In genomic region chr7:105195891-105196290, GRCh38 we compare ENCODE assay signal across 35 cellular contexts.
"Had no signal": no experiment of that assay in that cellular context is flagged by ENCODE, and none has a peak within 500 bp of the region (broad histone marks: within the 10 kb centered on the region; RNA-seq: fewer than 3 reads in every experiment).

No MANE protein-coding gene starts in this region.

- H3K36me3 ChIP-seq: brain microvascular endothelial cell, WERI-Rb-1 had no signal

- H3K27me3 ChIP-seq: brain microvascular endothelial cell had no signal

- H3K9me3 Mint-ChIP-seq: activated CD4-positive, alpha-beta memory T cell treated with anti-CD3 and anti-CD28 coated beads, Interleukin-2, amount 10 ng/mL, durations not matched to agents 7 days and 5 days; activated naive CD8-positive, alpha-beta T cell treated with anti-CD3 and anti-CD28 coated beads for 36 hours; activated T-cell treated with anti-CD3 and anti-CD28 coated beads, Interleukin-2, amount 50 U/mL, for 72 hours; activated T-helper 17 cell treated with anti-CD3 and anti-CD28 coated beads, Interleukin-2, amount 50 U/mL, for 72 hours had no signal

- H3K4me1 Mint-ChIP-seq: activated CD4-positive, alpha-beta memory T cell treated with anti-CD3 and anti-CD28 coated beads, Interleukin-2, amount 10 ng/mL, durations not matched to agents 7 days and 5 days; activated CD8-positive, alpha-beta memory T cell treated with anti-CD3 and anti-CD28 coated beads, Interleukin-2, amount 10 ng/mL, durations not matched to agents 7 days and 5 days had no signal

- H3K27ac Mint-ChIP-seq: activated CD4-positive, alpha-beta memory T cell treated with anti-CD3 and anti-CD28 coated beads, Interleukin-2, amount 10 ng/mL, durations not matched to agents 7 days and 5 days; activated CD8-positive, alpha-beta memory T cell treated with anti-CD3 and anti-CD28 coated beads, Interleukin-2, amount 10 ng/mL, durations not matched to agents 7 days and 5 days; activated naive CD8-positive, alpha-beta T cell treated with anti-CD3 and anti-CD28 coated beads for 36 hours; activated T-helper 17 cell treated with anti-CD3 and anti-CD28 coated beads, Interleukin-2, amount 50 U/mL, for 72 hours had no signal

- H3K4me2 ChIP-seq: PC-9 had no signal

- H3K4me3 Mint-ChIP-seq: activated CD4-positive, alpha-beta memory T cell treated with anti-CD3 and anti-CD28 coated beads, Interleukin-2, amount 10 ng/mL, durations not matched to agents 7 days and 5 days; activated CD8-positive, alpha-beta memory T cell treated with anti-CD3 and anti-CD28 coated beads, Interleukin-2, amount 10 ng/mL, durations not matched to agents 7 days and 5 days; activated naive CD8-positive, alpha-beta T cell treated with anti-CD3 and anti-CD28 coated beads for 36 hours; activated T-cell treated with anti-CD3 and anti-CD28 coated beads, Interleukin-2, amount 50 U/mL, for 72 hours; activated T-helper 17 cell treated with anti-CD3 and anti-CD28 coated beads, Interleukin-2, amount 50 U/mL, for 72 hours had no signal

- FAIRE-seq: K562, RCC 7860 had no signal

- H3K27ac ChIP-seq: brain microvascular endothelial cell, PC-9, RWPE1, WERI-Rb-1 had no signal

- H3K4me3 ChIP-seq: K562, PC-9 had no signal

- ATAC-seq: activated CD8-positive, alpha-beta memory T cell treated with anti-CD3 and anti-CD28 coated beads, Interleukin-2, amount 10 ng/mL, durations not matched to agents 7 days and 5 days; activated T-cell treated with anti-CD3 and anti-CD28 coated beads, Interleukin-2, amount 50 U/mL, for 72 hours; activated T-helper 17 cell treated with anti-CD3 and anti-CD28 coated beads, Interleukin-2, amount 50 U/mL, for 72 hours; K562; Right ventricle myocardium inferior had no signal

- H2AFZ ChIP-seq: PC-9 had no signal

- DNase-seq: activated CD4-positive, alpha-beta memory T cell treated with anti-CD3 and anti-CD28 coated beads, Interleukin-2, amount 10 ng/mL, durations not matched to agents 7 days and 5 days; activated CD4-positive, alpha-beta T cell treated with anti-CD3 and anti-CD28 coated beads for 1 hour; activated CD4-positive, alpha-beta T cell treated with anti-CD3 and anti-CD28 coated beads for 48 hours; activated CD4-positive, CD25-positive, alpha-beta regulatory T cell; activated CD8-positive, alpha-beta memory T cell treated with anti-CD3 and anti-CD28 coated beads for 24 hours; activated CD8-positive, alpha-beta memory T cell treated with anti-CD3 and anti-CD28 coated beads, Interleukin-2, amount 10 ng/mL, durations not matched to agents 7 days and 5 days; activated CD8-positive, alpha-beta memory T cell treated with anti-CD3 and anti-CD28 coated beads, Interleukin-2, amount 50 U/mL, for 48 hours; activated effector memory CD4-positive, alpha-beta T cell treated with anti-CD3 and anti-CD28 coated beads, Interleukin-2, amount 50 U/mL, for 16 hours; activated naive CD4-positive, alpha-beta T cell; activated naive CD4-positive, alpha-beta T cell treated with anti-CD3 and anti-CD28 coated beads, Interleukin-2, amount 50 U/mL, for 16 hours; activated naive CD8-positive, alpha-beta T cell treated with anti-CD3 and anti-CD28 coated beads for 36 hours; activated T-cell treated with anti-CD3 and anti-CD28 coated beads, Interleukin-2, amount 50 U/mL, for 72 hours; amniotic stem cell; aorta; brain microvascular endothelial cell; central memory CD4-positive, alpha-beta T cell; Karpas-422; NCI-H1048; NCI-H1105 treated with DMSO at 0.1 percent for 48 hours; NCI-H1436 treated with DMSO at 0.1 percent for 48 hours; NCI-H1694 treated with DMSO at 0.1 percent for 48 hours; NCI-H2029; NCI-H510A; NCI-H526; NCI-H748 treated with DMSO at 0.1 percent for 48 hours; NK-92 treated with Interleukin-12 subunit alpha and Interleukin-12 subunit beta, amount 100 ng/mL, for 24 hours; SIG-M5; T1000; WERI-Rb-1 had no signal

- H3K27me3 Mint-ChIP-seq: activated CD4-positive, alpha-beta memory T cell treated with anti-CD3 and anti-CD28 coated beads, Interleukin-2, amount 10 ng/mL, durations not matched to agents 7 days and 5 days; activated CD8-positive, alpha-beta memory T cell treated with anti-CD3 and anti-CD28 coated beads, Interleukin-2, amount 10 ng/mL, durations not matched to agents 7 days and 5 days; activated naive CD8-positive, alpha-beta T cell treated with anti-CD3 and anti-CD28 coated beads for 36 hours; activated T-helper 17 cell treated with anti-CD3 and anti-CD28 coated beads, Interleukin-2, amount 50 U/mL, for 72 hours had no signal
